1 cellular context compared by ENCODE assay signal in genomic region chr4:3071811-3072210, GRCh38.
TF ChIP-seq lines count a peak whose summit lies in the region.

No MANE protein-coding gene starts in this region.

TF ChIP-seq in K562, 482 proteins besides CTCF, POLR2A, EP300 and RAD21:
- no peak for TF ChIP-seq HDAC2 (IDR thresholded peaks at IDR 0.05)
- TF ChIP-seq CSDE1 (IDR thresholded peaks at IDR 0.05): no peak
- TF ChIP-seq ZNF174 (CRISPR knock-in tag; IDR thresholded peaks at IDR 0.05): no peak
- TF ChIP-seq GATA2 (CRISPR knock-in tag; IDR thresholded peaks at IDR 0.05): no peak
- TF ChIP-seq ZBTB7A (IDR thresholded peaks at IDR 0.05; ENCODE audit: borderline replicate concordance, control insufficient read depth, low read depth, low read length): no peak
- TF ChIP-seq PTBP1 (IDR thresholded peaks at IDR 0.05; ENCODE audit: low read depth, low read length): no peak
- TF ChIP-seq, protein P1, sequence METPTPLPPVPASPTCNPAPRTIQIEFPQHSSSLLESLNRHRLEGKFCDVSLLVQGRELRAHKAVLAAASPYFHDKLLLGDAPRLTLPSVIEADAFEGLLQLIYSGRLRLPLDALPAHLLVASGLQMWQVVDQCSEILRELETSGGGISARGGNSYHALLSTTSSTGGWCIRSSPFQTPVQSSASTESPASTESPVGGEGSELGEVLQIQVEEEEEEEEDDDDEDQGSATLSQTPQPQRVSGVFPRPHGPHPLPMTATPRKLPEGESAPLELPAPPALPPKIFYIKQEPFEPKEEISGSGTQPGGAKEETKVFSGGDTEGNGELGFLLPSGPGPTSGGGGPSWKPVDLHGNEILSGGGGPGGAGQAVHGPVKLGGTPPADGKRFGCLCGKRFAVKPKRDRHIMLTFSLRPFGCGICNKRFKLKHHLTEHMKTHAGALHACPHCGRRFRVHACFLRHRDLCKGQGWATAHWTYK (CRISPR knock-in tag; IDR thresholded peaks at IDR 0.05): no peak
- no peak for TF ChIP-seq ZNF511 (CRISPR knock-in tag; IDR thresholded peaks at IDR 0.05)
- TF ChIP-seq XRCC3 (IDR thresholded peaks at IDR 0.05): no peak
- TF ChIP-seq TCF7 (IDR thresholded peaks at IDR 0.05; ENCODE audit: borderline replicate concordance): no peak
- TF ChIP-seq MAFG (tag; conservative IDR thresholded peaks at IDR 0.05): no peak
- TF ChIP-seq, protein P2, sequence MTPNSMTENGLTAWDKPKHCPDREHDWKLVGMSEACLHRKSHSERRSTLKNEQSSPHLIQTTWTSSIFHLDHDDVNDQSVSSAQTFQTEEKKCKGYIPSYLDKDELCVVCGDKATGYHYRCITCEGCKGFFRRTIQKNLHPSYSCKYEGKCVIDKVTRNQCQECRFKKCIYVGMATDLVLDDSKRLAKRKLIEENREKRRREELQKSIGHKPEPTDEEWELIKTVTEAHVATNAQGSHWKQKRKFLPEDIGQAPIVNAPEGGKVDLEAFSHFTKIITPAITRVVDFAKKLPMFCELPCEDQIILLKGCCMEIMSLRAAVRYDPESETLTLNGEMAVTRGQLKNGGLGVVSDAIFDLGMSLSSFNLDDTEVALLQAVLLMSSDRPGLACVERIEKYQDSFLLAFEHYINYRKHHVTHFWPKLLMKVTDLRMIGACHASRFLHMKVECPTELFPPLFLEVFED (CRISPR knock-in tag; conservative IDR thresholded peaks at IDR 0.05): no peak
- TF ChIP-seq ZNF436 (CRISPR knock-in tag; IDR thresholded peaks at IDR 0.05): no peak
- no peak for TF ChIP-seq MYC (IDR thresholded peaks at IDR 0.05; ENCODE audit: low read depth, low read length)
- no peak for TF ChIP-seq MYC (CRISPR knock-in tag; IDR thresholded peaks at IDR 0.05; ENCODE audit: borderline replicate concordance, low read depth)
- no peak for TF ChIP-seq ARNT (IDR thresholded peaks at IDR 0.05)
- no peak for TF ChIP-seq FOS (IDR thresholded peaks at IDR 0.05; ENCODE audit: extremely low read depth, insufficient read length)
